28 cellular contexts compared by ENCODE assay signal in the genomic region with DNA sequence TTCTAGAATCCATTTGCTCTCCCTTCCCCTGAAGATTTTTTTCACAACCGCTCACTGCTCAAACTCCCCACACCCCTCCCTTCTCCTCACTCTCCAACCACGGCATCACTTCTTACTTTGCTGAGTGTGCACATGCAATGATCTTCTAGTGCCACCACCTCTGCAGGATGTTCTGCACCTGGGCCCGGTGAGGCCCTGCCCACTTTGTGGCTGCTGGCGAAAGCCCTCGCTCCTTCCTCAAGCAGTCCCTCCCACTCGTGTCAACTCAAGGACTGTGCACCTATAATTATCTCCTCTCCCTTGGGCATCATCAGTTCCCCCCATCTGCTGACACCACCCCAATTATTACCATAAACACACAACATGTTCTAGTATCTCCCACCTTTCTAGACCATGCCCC.
"Had no signal": no experiment of that assay in that cellular context is flagged by ENCODE, and none has a peak within 500 bp of the region (broad histone marks: within the 10 kb centered on the region; RNA-seq: fewer than 3 reads in every experiment).

No MANE protein-coding gene starts in this region.

- ATAC-seq: activated naive CD4-positive, alpha-beta T cell treated with anti-CD3 and anti-CD28 coated beads, Interleukin-2, amount 50 U/mL, for 72 hours had no signal

- DNase-seq: activated CD4-positive, alpha-beta memory T cell treated with anti-CD3 and anti-CD28 coated beads, Interleukin-2, amount 10 ng/mL, durations not matched to agents 7 days and 5 days; activated CD4-positive, alpha-beta T cell treated with anti-CD3 and anti-CD28 coated beads for 1 hour; activated CD4-positive, alpha-beta T cell treated with anti-CD3 and anti-CD28 coated beads for 48 hours; activated CD4-positive, CD25-positive, alpha-beta regulatory T cell; activated gamma-delta T cell treated with Interleukin-2 at 50 U/mL for 16 hours; activated naive CD4-positive, alpha-beta T cell treated with anti-CD3 and anti-CD28 coated beads for 36 hours; activated T-cell treated with anti-CD3 and anti-CD28 coated beads, Interleukin-2, amount 50 U/mL, for 24 hours; adrenal gland; anterior cingulate cortex; caudate nucleus; cerebellar nuclear complex; NCI-H1092 treated with DMSO at 0.1 percent for 48 hours; NCI-H1417; NCI-H187 treated with DMSO at 0.1 percent for 48 hours; NCI-H2081; NCI-H2171; NCI-H446; NCI-H510A treated with DMSO at 0.1 percent for 48 hours; NCI-H526 treated with DMSO at 0.1 percent for 48 hours; NCI-H774; PC-9; Right ventricle myocardium superior; T1000; WERI-Rb-1 had no signal

- H3K4me3 Mint-ChIP-seq: activated CD4-positive, alpha-beta memory T cell treated with anti-CD3 and anti-CD28 coated beads, Interleukin-2, amount 10 ng/mL, durations not matched to agents 7 days and 5 days; activated naive CD4-positive, alpha-beta T cell treated with anti-CD3 and anti-CD28 coated beads for 36 hours; activated T-cell treated with anti-CD3 and anti-CD28 coated beads, Interleukin-2, amount 50 U/mL, for 24 hours; brain had no signal

- H3K27ac Mint-ChIP-seq: activated CD4-positive, alpha-beta memory T cell treated with anti-CD3 and anti-CD28 coated beads, Interleukin-2, amount 10 ng/mL, durations not matched to agents 7 days and 5 days; activated naive CD4-positive, alpha-beta T cell treated with anti-CD3 and anti-CD28 coated beads for 36 hours; activated naive CD4-positive, alpha-beta T cell treated with anti-CD3 and anti-CD28 coated beads, Interleukin-2, amount 50 U/mL, for 72 hours; activated T-cell treated with anti-CD3 and anti-CD28 coated beads, Interleukin-2, amount 50 U/mL, for 24 hours; brain had no signal

- H3K4me1 Mint-ChIP-seq: activated CD4-positive, alpha-beta memory T cell treated with anti-CD3 and anti-CD28 coated beads, Interleukin-2, amount 10 ng/mL, durations not matched to agents 7 days and 5 days; brain had no signal

- H3K27me3 Mint-ChIP-seq: activated T-cell treated with anti-CD3 and anti-CD28 coated beads, Interleukin-2, amount 50 U/mL, for 24 hours had no signal

- H3K9me3 Mint-ChIP-seq: activated CD4-positive, alpha-beta memory T cell treated with anti-CD3 and anti-CD28 coated beads, Interleukin-2, amount 10 ng/mL, durations not matched to agents 7 days and 5 days; activated naive CD4-positive, alpha-beta T cell treated with anti-CD3 and anti-CD28 coated beads for 36 hours; activated naive CD4-positive, alpha-beta T cell treated with anti-CD3 and anti-CD28 coated beads, Interleukin-2, amount 50 U/mL, for 72 hours; activated T-cell treated with anti-CD3 and anti-CD28 coated beads, Interleukin-2, amount 50 U/mL, for 24 hours; brain had no signal

- H3K36me3 Mint-ChIP-seq: activated naive CD4-positive, alpha-beta T cell treated with anti-CD3 and anti-CD28 coated beads, Interleukin-2, amount 50 U/mL, for 72 hours; brain had no signal

- FAIRE-seq: bronchial epithelial cell, RCC 7860 had no signal
